10 cellular contexts compared by ENCODE assay signal in the genomic region with DNA sequence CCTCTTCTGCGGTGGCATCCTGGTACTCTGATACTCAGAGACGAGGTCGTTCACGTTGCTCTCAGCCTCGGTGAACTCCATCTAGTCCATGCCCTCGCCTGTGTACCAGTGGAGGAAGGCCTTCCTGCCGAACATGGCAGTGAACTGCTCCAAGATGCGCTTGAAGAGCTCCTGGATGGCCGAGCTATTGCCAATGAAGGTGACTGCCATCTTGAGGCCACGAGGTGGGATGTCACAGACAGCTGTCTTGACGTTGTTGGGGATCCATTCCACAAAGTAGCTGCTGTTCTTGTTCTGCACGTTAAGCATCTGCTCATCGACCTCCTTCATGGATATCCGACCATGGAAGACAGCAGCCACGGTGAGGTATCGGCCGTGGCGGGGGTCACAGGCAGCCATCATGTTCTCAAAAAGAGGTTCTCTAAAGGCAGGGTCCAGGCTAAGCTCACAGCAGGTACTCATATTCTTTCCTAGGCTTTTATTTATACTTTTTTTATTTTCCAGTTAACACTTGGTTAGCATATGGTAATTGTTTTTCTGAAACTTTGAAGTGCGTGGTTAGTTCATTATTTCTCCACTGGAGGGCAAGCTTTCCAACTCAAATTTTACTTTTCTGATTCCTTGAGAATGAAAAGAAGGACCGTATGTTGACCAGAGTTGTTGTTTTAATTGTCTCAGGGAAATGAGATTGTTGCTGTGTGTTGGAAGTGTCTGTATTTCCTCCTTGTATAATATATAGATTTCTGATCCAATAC.
DNase-seq lines count a peak whose midpoint lies in the region; ATAC-seq, FAIRE-seq and TF ChIP-seq lines count a peak whose summit lies in the region.
"Had no signal": no experiment of that assay in that cellular context is flagged by ENCODE, and none has a peak within 500 bp of the region (broad histone marks: within the 10 kb centered on the region; RNA-seq: fewer than 3 reads in every experiment).

No MANE protein-coding gene starts in this region.

- no peak overlapping the region for H3K9ac ChIP-seq in astrocyte (ENCODE audit: low read length)

- peaks cover 16% of the 10 kb centered on the region for H3K27me3 Mint-ChIP-seq in astrocyte (ENCODE audit: low read depth, unreplicated experiment)

- no peaks in the 10 kb centered on the region for H3K79me2 ChIP-seq in astrocyte (ENCODE audit: insufficient read depth, low read length)

- peaks cover 2% of the 10 kb centered on the region for H3K9me3 Mint-ChIP-seq in astrocyte (ENCODE audit: unreplicated experiment)

- H3K4me3 Mint-ChIP-seq in astrocyte (ENCODE audit: unreplicated experiment), result no peak overlapping the region

- POLR2A ChIA-PET in HEK293T (lab: Yijun Ruan, JAX), result no interaction called here

- H2AFZ ChIP-seq in astrocyte (ENCODE audit: low read depth, low read length), result no peak overlapping the region

- no peak overlapping the region for H3K4me3 ChIP-seq in astrocyte (ENCODE audit: insufficient read depth, low read depth, low read length)

- peaks cover 4% of the 10 kb centered on the region for H3K4me1 Mint-ChIP-seq in astrocyte (ENCODE audit: low read depth, unreplicated experiment)

- H3K4me2 ChIP-seq in astrocyte (ENCODE audit: low read length), result no peak overlapping the region

- H3K27ac ChIP-seq in C4-2B (no peak overlapping the region), astrocyte (ENCODE audit: low read depth, low read length) (no peak overlapping the region)

- DNase-seq in HEK293T (ENCODE audit: extremely low spot score) (peak; percentile 13), astrocyte (ENCODE audit: low read depth) (no peak), left kidney (ENCODE audit: low read depth, low spot score) (peak; percentile 35), HPDE6-E6E7 (ENCODE audit: extremely low spot score) (no peak), D341Med (ENCODE audit: low spot score) (no peak)
- DNase-seq in effector CD4-positive, alpha-beta T cell, result no peak
- DNase-seq: caudate nucleus, T1000 had no signal

- no peaks in the 10 kb centered on the region for H3K27me3 ChIP-seq in astrocyte (ENCODE audit: insufficient read depth, low read length)

- no peak for FAIRE-seq in astrocyte (lab: Jason Lieb, UNC)

- no peak overlapping the region for H3K27ac Mint-ChIP-seq in astrocyte (ENCODE audit: unreplicated experiment)

- TF ChIP-seq CTCF in C4-2B (conservative IDR thresholded peaks at IDR 0.05) (peak; percentile 65), astrocyte (IDR thresholded peaks at IDR 0.05; ENCODE audit: insufficient read depth, low read depth, low read length) (peak; percentile 44)

- CTCF ChIA-PET in HEK293T (lab: Yijun Ruan, JAX), result no interaction called here

- no peaks in the 10 kb centered on the region for H3K9me3 ChIP-seq in astrocyte (ENCODE audit: insufficient read depth, low read depth, low read length)

- no peak for ATAC-seq in GM18498 (IDR thresholded peaks at IDR 0.05; ENCODE audit: unreplicated experiment)

- H3K4me1 ChIP-seq in astrocyte (ENCODE audit: insufficient read depth, low read length), result no peaks in the 10 kb centered on the region

- no peaks in the 10 kb centered on the region for H3K36me3 Mint-ChIP-seq in astrocyte (ENCODE audit: low read depth, unreplicated experiment)

- no peaks in the 10 kb centered on the region for H4K20me1 ChIP-seq in astrocyte (ENCODE audit: insufficient read depth, low read length)

- H3K36me3 ChIP-seq in astrocyte (ENCODE audit: insufficient read depth, low read length), result no peaks in the 10 kb centered on the region

TF ChIP-seq in HEK293T, 16 proteins besides CTCF, POLR2A, EP300 and RAD21:
- TF ChIP-seq, protein P1, sequence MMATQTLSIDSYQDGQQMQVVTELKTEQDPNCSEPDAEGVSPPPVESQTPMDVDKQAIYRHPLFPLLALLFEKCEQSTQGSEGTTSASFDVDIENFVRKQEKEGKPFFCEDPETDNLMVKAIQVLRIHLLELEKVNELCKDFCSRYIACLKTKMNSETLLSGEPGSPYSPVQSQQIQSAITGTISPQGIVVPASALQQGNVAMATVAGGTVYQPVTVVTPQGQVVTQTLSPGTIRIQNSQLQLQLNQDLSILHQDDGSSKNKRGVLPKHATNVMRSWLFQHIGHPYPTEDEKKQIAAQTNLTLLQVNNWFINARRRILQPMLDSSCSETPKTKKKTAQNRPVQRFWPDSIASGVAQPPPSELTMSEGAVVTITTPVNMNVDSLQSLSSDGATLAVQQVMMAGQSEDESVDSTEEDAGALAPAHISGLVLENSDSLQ (IDR thresholded peaks at IDR 0.05), result no peak
- TF ChIP-seq NFRKB (IDR thresholded peaks at IDR 0.05) (no peak), FOXA1 (IDR thresholded peaks at IDR 0.05) (no peak), ELF4 (IDR thresholded peaks at IDR 0.05) (no peak), FOXK2 (IDR thresholded peaks at IDR 0.05) (no peak), TARDBP (IDR thresholded peaks at IDR 0.05) (no peak)

Comparison
In these comparisons a context has a peak if more than half of its experiments do, and no peak if none do; other contexts are left out.
1. DNase-seq: peak in HEK293T (single experiment) and left kidney (single experiment); none in astrocyte (single experiment), HPDE6-E6E7 (single experiment), D341Med (single experiment) and effector CD4-positive, alpha-beta T cell (single experiment).